In the genomic region with DNA sequence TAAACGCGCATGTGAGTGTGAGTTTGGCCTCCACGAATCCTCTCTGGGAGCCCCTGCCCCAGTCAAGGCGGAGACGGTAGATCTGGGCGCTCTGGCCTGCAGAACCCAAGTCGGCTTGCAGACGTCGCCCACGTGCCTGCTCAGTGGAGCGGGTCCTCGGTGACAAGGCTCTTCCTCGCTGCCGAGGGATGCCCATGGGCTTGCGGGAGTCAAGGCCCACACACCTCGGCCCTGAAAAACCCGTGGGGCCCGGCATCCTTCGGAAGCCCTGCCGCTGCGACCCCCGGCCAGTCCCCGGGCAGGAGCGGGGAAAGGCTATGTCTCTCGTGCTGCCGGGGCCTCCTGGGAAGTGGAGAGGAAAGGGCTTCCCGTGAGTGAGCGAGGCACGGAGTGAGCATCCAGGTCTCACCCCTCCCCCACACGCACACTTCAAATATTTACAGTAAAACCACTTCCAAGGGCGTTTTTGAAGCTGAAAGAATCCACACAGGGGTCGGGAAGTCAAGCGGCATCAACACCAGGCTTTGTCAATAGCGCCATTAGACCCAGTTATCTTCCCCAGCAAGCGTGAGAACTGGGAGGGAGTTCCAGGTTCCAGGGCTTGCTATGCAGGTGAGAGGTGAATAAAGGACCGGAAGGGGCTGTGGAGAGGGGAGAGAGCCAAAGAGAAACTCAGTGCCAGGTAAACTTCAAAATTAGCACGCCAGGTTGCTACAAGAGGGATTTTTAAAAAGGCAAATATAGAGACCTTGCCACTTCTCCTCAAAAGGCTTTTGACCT, we compare ENCODE assay signal across 1 cellular context.
A peak's percentile ranks its signal among the peaks of the same experiment; 100 is the strongest.
TF ChIP-seq lines count a peak whose summit lies in the region.

No MANE protein-coding gene starts in this region.

TF ChIP-seq in HepG2, 621 proteins besides CTCF, POLR2A, EP300 and RAD21 (continued from another document and continues in another):
- TF ChIP-seq, protein P1, sequence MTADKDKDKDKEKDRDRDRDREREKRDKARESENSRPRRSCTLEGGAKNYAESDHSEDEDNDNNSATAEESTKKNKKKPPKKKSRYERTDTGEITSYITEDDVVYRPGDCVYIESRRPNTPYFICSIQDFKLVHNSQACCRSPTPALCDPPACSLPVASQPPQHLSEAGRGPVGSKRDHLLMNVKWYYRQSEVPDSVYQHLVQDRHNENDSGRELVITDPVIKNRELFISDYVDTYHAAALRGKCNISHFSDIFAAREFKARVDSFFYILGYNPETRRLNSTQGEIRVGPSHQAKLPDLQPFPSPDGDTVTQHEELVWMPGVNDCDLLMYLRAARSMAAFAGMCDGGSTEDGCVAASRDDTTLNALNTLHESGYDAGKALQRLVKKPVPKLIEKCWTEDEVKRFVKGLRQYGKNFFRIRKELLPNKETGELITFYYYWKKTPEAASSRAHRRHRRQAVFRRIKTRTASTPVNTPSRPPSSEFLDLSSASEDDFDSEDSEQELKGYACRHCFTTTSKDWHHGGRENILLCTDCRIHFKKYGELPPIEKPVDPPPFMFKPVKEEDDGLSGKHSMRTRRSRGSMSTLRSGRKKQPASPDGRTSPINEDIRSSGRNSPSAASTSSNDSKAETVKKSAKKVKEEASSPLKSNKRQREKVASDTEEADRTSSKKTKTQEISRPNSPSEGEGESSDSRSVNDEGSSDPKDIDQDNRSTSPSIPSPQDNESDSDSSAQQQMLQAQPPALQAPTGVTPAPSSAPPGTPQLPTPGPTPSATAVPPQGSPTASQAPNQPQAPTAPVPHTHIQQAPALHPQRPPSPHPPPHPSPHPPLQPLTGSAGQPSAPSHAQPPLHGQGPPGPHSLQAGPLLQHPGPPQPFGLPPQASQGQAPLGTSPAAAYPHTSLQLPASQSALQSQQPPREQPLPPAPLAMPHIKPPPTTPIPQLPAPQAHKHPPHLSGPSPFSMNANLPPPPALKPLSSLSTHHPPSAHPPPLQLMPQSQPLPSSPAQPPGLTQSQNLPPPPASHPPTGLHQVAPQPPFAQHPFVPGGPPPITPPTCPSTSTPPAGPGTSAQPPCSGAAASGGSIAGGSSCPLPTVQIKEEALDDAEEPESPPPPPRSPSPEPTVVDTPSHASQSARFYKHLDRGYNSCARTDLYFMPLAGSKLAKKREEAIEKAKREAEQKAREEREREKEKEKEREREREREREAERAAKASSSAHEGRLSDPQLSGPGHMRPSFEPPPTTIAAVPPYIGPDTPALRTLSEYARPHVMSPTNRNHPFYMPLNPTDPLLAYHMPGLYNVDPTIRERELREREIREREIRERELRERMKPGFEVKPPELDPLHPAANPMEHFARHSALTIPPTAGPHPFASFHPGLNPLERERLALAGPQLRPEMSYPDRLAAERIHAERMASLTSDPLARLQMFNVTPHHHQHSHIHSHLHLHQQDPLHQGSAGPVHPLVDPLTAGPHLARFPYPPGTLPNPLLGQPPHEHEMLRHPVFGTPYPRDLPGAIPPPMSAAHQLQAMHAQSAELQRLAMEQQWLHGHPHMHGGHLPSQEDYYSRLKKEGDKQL (CRISPR knock-in tag; IDR thresholded peaks at IDR 0.05; ENCODE audit: low read depth), result peak; percentile 92
- TF ChIP-seq ZNF256 (CRISPR knock-in tag; conservative IDR thresholded peaks at IDR 0.05) (no peak), ZNF431 (CRISPR knock-in tag; IDR thresholded peaks at IDR 0.05; ENCODE audit: borderline replicate concordance, low read depth) (peak; percentile 19; the same call in 1 of the 2 replicates), EZH2 (conservative IDR thresholded peaks at IDR 0.05; ENCODE audit: low read depth, low read length) (no peak), TARDBP (CRISPR knock-in tag; IDR thresholded peaks at IDR 0.05) (peak; percentile 49; the same call in 1 of the 2 replicates), GPN1 (CRISPR knock-in tag; IDR thresholded peaks at IDR 0.05; ENCODE audit: borderline replicate concordance) (no peak), ZNF619 (CRISPR knock-in tag; IDR thresholded peaks at IDR 0.05) (no peak), ZNF556 (CRISPR knock-in tag; IDR thresholded peaks at IDR 0.05; ENCODE audit: borderline replicate concordance) (no peak), NFE2 (CRISPR knock-in tag; IDR thresholded peaks at IDR 0.05) (no peak), KLF15 (CRISPR knock-in tag; IDR thresholded peaks at IDR 0.05; ENCODE audit: borderline replicate concordance) (no peak), IKZF4 (CRISPR knock-in tag; IDR thresholded peaks at IDR 0.05; ENCODE audit: borderline replicate concordance, low read depth, not compliant biosample characterization) (no peak), ARNT2 (CRISPR knock-in tag; IDR thresholded peaks at IDR 0.05; ENCODE audit: low read depth) (0 out of 2 replicates have a peak, but pooled peaks have one; percentile 11), HMG20B (CRISPR knock-in tag; conservative IDR thresholded peaks at IDR 0.05) (peak; percentile 83), POGZ (CRISPR knock-in tag; IDR thresholded peaks at IDR 0.05) (0 out of 2 replicates have a peak, but pooled peaks have one; percentile 14), RARA (CRISPR knock-in tag; IDR thresholded peaks at IDR 0.05) (peak; percentile 91), ZSCAN25 (CRISPR knock-in tag; IDR thresholded peaks at IDR 0.05) (no peak), TBP (CRISPR knock-in tag; IDR thresholded peaks at IDR 0.05) (no peak), RELA (CRISPR knock-in tag; IDR thresholded peaks at IDR 0.05) (no peak)
- TF ChIP-seq, protein P2, sequence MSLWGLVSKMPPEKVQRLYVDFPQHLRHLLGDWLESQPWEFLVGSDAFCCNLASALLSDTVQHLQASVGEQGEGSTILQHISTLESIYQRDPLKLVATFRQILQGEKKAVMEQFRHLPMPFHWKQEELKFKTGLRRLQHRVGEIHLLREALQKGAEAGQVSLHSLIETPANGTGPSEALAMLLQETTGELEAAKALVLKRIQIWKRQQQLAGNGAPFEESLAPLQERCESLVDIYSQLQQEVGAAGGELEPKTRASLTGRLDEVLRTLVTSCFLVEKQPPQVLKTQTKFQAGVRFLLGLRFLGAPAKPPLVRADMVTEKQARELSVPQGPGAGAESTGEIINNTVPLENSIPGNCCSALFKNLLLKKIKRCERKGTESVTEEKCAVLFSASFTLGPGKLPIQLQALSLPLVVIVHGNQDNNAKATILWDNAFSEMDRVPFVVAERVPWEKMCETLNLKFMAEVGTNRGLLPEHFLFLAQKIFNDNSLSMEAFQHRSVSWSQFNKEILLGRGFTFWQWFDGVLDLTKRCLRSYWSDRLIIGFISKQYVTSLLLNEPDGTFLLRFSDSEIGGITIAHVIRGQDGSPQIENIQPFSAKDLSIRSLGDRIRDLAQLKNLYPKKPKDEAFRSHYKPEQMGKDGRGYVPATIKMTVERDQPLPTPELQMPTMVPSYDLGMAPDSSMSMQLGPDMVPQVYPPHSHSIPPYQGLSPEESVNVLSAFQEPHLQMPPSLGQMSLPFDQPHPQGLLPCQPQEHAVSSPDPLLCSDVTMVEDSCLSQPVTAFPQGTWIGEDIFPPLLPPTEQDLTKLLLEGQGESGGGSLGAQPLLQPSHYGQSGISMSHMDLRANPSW (CRISPR knock-in tag; IDR thresholded peaks at IDR 0.05; ENCODE audit: borderline replicate concordance), result no peak; the same call in 1 of the 2 replicates
- TF ChIP-seq, protein P3, sequence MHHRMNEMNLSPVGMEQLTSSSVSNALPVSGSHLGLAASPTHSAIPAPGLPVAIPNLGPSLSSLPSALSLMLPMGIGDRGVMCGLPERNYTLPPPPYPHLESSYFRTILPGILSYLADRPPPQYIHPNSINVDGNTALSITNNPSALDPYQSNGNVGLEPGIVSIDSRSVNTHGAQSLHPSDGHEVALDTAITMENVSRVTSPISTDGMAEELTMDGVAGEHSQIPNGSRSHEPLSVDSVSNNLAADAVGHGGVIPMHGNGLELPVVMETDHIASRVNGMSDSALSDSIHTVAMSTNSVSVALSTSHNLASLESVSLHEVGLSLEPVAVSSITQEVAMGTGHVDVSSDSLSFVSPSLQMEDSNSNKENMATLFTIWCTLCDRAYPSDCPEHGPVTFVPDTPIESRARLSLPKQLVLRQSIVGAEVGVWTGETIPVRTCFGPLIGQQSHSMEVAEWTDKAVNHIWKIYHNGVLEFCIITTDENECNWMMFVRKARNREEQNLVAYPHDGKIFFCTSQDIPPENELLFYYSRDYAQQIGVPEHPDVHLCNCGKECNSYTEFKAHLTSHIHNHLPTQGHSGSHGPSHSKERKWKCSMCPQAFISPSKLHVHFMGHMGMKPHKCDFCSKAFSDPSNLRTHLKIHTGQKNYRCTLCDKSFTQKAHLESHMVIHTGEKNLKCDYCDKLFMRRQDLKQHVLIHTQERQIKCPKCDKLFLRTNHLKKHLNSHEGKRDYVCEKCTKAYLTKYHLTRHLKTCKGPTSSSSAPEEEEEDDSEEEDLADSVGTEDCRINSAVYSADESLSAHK (CRISPR knock-in tag; IDR thresholded peaks at IDR 0.05; ENCODE audit: borderline replicate concordance), result no peak
- TF ChIP-seq, protein P4, sequence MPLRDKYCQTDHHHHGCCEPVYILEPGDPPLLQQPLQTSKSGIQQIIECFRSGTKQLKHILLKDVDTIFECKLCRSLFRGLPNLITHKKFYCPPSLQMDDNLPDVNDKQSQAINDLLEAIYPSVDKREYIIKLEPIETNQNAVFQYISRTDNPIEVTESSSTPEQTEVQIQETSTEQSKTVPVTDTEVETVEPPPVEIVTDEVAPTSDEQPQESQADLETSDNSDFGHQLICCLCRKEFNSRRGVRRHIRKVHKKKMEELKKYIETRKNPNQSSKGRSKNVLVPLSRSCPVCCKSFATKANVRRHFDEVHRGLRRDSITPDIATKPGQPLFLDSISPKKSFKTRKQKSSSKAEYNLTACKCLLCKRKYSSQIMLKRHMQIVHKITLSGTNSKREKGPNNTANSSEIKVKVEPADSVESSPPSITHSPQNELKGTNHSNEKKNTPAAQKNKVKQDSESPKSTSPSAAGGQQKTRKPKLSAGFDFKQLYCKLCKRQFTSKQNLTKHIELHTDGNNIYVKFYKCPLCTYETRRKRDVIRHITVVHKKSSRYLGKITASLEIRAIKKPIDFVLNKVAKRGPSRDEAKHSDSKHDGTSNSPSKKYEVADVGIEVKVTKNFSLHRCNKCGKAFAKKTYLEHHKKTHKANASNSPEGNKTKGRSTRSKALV (CRISPR knock-in tag; IDR thresholded peaks at IDR 0.05), result peak; percentile 38
- TF ChIP-seq, protein P5, sequence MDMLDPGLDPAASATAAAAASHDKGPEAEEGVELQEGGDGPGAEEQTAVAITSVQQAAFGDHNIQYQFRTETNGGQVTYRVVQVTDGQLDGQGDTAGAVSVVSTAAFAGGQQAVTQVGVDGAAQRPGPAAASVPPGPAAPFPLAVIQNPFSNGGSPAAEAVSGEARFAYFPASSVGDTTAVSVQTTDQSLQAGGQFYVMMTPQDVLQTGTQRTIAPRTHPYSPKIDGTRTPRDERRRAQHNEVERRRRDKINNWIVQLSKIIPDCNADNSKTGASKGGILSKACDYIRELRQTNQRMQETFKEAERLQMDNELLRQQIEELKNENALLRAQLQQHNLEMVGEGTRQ (IDR thresholded peaks at IDR 0.05; ENCODE audit: low read depth, low read length), result no peak
- TF ChIP-seq, protein P5 (CRISPR knock-in tag; IDR thresholded peaks at IDR 0.05; ENCODE audit: borderline replicate concordance), result no peak
- TF ChIP-seq, protein P6, sequence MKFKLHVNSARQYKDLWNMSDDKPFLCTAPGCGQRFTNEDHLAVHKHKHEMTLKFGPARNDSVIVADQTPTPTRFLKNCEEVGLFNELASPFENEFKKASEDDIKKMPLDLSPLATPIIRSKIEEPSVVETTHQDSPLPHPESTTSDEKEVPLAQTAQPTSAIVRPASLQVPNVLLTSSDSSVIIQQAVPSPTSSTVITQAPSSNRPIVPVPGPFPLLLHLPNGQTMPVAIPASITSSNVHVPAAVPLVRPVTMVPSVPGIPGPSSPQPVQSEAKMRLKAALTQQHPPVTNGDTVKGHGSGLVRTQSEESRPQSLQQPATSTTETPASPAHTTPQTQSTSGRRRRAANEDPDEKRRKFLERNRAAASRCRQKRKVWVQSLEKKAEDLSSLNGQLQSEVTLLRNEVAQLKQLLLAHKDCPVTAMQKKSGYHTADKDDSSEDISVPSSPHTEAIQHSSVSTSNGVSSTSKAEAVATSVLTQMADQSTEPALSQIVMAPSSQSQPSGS (CRISPR knock-in tag; IDR thresholded peaks at IDR 0.05), result 0 out of 2 replicates have a peak, but pooled peaks have one; percentile 22
- TF ChIP-seq, protein P7, sequence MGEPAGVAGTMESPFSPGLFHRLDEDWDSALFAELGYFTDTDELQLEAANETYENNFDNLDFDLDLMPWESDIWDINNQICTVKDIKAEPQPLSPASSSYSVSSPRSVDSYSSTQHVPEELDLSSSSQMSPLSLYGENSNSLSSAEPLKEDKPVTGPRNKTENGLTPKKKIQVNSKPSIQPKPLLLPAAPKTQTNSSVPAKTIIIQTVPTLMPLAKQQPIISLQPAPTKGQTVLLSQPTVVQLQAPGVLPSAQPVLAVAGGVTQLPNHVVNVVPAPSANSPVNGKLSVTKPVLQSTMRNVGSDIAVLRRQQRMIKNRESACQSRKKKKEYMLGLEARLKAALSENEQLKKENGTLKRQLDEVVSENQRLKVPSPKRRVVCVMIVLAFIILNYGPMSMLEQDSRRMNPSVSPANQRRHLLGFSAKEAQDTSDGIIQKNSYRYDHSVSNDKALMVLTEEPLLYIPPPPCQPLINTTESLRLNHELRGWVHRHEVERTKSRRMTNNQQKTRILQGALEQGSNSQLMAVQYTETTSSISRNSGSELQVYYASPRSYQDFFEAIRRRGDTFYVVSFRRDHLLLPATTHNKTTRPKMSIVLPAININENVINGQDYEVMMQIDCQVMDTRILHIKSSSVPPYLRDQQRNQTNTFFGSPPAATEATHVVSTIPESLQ (CRISPR knock-in tag; conservative IDR thresholded peaks at IDR 0.05), result no peak
- TF ChIP-seq, protein P8, sequence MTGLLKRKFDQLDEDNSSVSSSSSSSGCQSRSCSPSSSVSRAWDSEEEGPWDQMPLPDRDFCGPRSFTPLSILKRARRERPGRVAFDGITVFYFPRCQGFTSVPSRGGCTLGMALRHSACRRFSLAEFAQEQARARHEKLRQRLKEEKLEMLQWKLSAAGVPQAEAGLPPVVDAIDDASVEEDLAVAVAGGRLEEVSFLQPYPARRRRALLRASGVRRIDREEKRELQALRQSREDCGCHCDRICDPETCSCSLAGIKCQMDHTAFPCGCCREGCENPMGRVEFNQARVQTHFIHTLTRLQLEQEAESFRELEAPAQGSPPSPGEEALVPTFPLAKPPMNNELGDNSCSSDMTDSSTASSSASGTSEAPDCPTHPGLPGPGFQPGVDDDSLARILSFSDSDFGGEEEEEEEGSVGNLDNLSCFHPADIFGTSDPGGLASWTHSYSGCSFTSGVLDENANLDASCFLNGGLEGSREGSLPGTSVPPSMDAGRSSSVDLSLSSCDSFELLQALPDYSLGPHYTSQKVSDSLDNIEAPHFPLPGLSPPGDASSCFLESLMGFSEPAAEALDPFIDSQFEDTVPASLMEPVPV (CRISPR knock-in tag; IDR thresholded peaks at IDR 0.05), result no peak
